ENCODE assay signal across 25 cellular contexts in genomic region chr4:66300336-66300934, GRCh38.
"Had no signal": no experiment of that assay in that cellular context is flagged by ENCODE, and none has a peak within 500 bp of the region (broad histone marks: within the 10 kb centered on the region; RNA-seq: fewer than 3 reads in every experiment).

No MANE protein-coding gene starts in this region.

- H2AFZ ChIP-seq: neural progenitor cell had no signal

- H3K9ac ChIP-seq: neural progenitor cell had no signal

- H3K4me1 ChIP-seq: esophagus muscularis mucosa, left lung, lower lobe of right lung, neural progenitor cell, right atrium auricular region, stomach, suprapubic skin, tibial nerve had no signal

- FAIRE-seq: frontal cortex, islet of Langerhans had no signal

- H3K36me3 ChIP-seq: esophagus muscularis mucosa, left lung, lower lobe of right lung, neural progenitor cell, right atrium auricular region, stomach, suprapubic skin, tibial nerve had no signal

- ATAC-seq: activated T-cell treated with anti-CD3 and anti-CD28 coated beads, Interleukin-2, amount 50 U/mL, for 4 hours; activated T-helper 17 cell treated with anti-CD3 and anti-CD28 coated beads, Interleukin-2, amount 50 U/mL, for 72 hours; left lung; lower lobe of right lung; natural killer cell; stimulated activated naive B cell treated with anti-CD40 and anti-IgM and Interleukin-4, amounts not matched to agents 10 μg/mL and 1 μg/mL and 100 μg/mL, for 72 hours had no signal

- H3K4me3 ChIP-seq: esophagus muscularis mucosa, left lung, lower lobe of right lung, neural progenitor cell, right atrium auricular region, stomach, suprapubic skin, tibial nerve had no signal

- H3K9me3 ChIP-seq: esophagus muscularis mucosa, left lung, lower lobe of right lung, right atrium auricular region, stomach, suprapubic skin, tibial nerve had no signal

- H3K27me3 ChIP-seq: esophagus muscularis mucosa, left lung, neural progenitor cell, right atrium auricular region, stomach, suprapubic skin, tibial nerve had no signal

- DNase-seq: activated CD4-positive, alpha-beta memory T cell treated with anti-CD3 and anti-CD28 coated beads for 36 hours; activated CD4-positive, alpha-beta T cell treated with anti-CD3 and anti-CD28 coated beads for 4 hours; activated gamma-delta T cell treated with Interleukin-2 at 50 U/mL for 16 hours; activated naive CD4-positive, alpha-beta T cell treated with anti-CD3 and anti-CD28 coated beads, Interleukin-2, amount 50 U/mL, for 16 hours; activated T-cell treated with anti-CD3 and anti-CD28 coated beads, Interleukin-2, amount 50 U/mL, for 4 hours; amniotic stem cell; central memory CD4-positive, alpha-beta T cell; left lung; lower lobe of right lung; mesenchymal stem cell; natural killer cell; occipital lobe; stimulated activated CD4-positive, alpha-beta T cell treated with anti-CD3 and anti-CD28 coated beads, Interleukin-15, amount 100 ng/mL, for 24 hours; stimulated activated CD4-positive, alpha-beta T cell treated with anti-CD3 and anti-CD28 coated beads, Interleukin-2, amount 100 ng/mL, for 24 hours; stimulated activated naive B cell treated with anti-CD40 and anti-IgM and Interleukin-4, amounts not matched to agents 10 μg/mL and 1 μg/mL and 100 μg/mL, for 72 hours; stomach had no signal

- H3K4me2 ChIP-seq: neural progenitor cell had no signal

- H3K27ac ChIP-seq: esophagus muscularis mucosa, left lung, lower lobe of right lung, neural progenitor cell, right atrium auricular region, stomach, suprapubic skin, tibial nerve, VCaP had no signal
